In the genomic region with DNA sequence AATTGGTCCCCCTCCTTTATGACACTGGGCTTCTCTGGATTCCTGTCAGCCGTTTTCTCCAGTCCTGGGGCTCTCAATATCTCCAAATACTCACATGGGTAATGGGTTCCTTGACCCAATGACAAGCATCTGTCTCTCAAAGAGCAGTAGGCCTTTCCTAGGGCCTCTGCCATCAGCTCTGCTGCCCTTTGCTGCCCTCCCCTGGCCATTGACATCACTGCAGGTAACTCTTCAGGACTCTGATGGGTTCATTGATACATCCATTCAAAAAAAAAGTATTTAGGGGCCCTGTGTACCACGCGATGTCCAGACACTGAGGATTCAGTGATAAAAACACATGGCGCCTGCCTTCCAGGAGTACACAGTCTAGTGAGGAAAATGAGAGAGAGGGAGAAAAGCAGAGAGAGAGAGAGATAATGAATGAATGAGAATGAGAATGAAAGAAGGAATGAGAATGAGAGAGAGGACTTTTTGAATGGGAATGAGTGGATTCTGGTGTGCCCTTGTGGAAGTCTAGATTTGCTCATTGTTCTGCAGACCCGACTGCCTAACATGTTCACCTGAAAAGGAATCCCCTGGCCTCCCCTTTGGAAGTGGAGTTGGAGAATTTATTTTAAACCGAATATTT, we compare ENCODE assay signal across 8 cellular contexts. TPM values are rescaled to one million over a fixed set of nuclear protein-coding genes. Genes with fewer than 3 reads are reported as not detected.
DNase-seq lines count a peak whose midpoint lies in the region; ATAC-seq and TF ChIP-seq lines count a peak whose summit lies in the region.

No MANE protein-coding gene starts in this region.

- no peak overlapping the region for H3K23ac ChIP-seq in trophoblast cell (ENCODE audit: low read length)

- H4K8ac ChIP-seq in trophoblast cell (ENCODE audit: low read depth, low read length): no peak overlapping the region

- peak; percentile 88 for TF ChIP-seq CTCF in RWPE1 (conservative IDR thresholded peaks at IDR 0.05; ENCODE audit: low read depth)
- peak; percentile 54 to 69 (median 64) for TF ChIP-seq CTCF in upper lobe of left lung (IDR thresholded peaks at IDR 0.05)

- no peak overlapping the region for H2BK12ac ChIP-seq in trophoblast cell (ENCODE audit: low read length)

- H2BK5ac ChIP-seq in trophoblast cell (ENCODE audit: low read depth, low read length, poor library complexity): no peak overlapping the region

- no peaks in the 10 kb centered on the region for H3K36me3 ChIP-seq in trophoblast cell (ENCODE audit: control insufficient read depth in 1 of 2, insufficient read depth in 2 of 2, low read length in 2 of 2)
- H3K36me3 ChIP-seq in upper lobe of left lung: no peaks in the 10 kb centered on the region

- H3K9ac ChIP-seq in trophoblast cell (ENCODE audit: low read length): no peak overlapping the region

- H4K12ac ChIP-seq in trophoblast cell (ENCODE audit: low read depth, low read length): no peak overlapping the region

- H3K18ac ChIP-seq in trophoblast cell (ENCODE audit: low read length): no peak overlapping the region

- H3K27ac ChIP-seq in RWPE1: no peak overlapping the region
- no peak overlapping the region for H3K27ac ChIP-seq in trophoblast cell (ENCODE audit: low read depth, low read length)
- no peak overlapping the region for H3K27ac ChIP-seq in upper lobe of left lung

- no peaks in the 10 kb centered on the region for H3K79me1 ChIP-seq in trophoblast cell (ENCODE audit: low read length)

- no peak overlapping the region for H4K91ac ChIP-seq in trophoblast cell (ENCODE audit: low read depth, low read length)

- H2AFZ ChIP-seq in trophoblast cell (ENCODE audit: insufficient read depth, low read length, poor library complexity): no peak overlapping the region

- no peak for TF ChIP-seq POLR2A in upper lobe of left lung (IDR thresholded peaks at IDR 0.05)

- POLR2A ChIA-PET in RWPE1 (lab: Yijun Ruan, JAX; ENCODE audit: low non-redundant PET): no interaction called here

- no peaks in the 10 kb centered on the region for H3K9me3 ChIP-seq in trophoblast cell (ENCODE audit: insufficient read depth, low read depth, low read length)
- H3K9me3 ChIP-seq in upper lobe of left lung: no peaks in the 10 kb centered on the region

- H3K4me1 ChIP-seq in trophoblast cell (ENCODE audit: control insufficient read depth in 1 of 2, insufficient read depth in 2 of 2, low read length in 2 of 2) (no peaks in the 10 kb centered on the region), upper lobe of left lung (no peaks in the 10 kb centered on the region)

- CTCF ChIA-PET in RWPE1 (lab: Yijun Ruan, JAX): interaction anchor here (0.6 to 1.9 kb wide), 14 partner anchors 9 to 537 kb away, joined by 3 to 15 read pairs (median 3); no protein-coding TSS in a partner anchor

- no peak overlapping the region for H3K4me2 ChIP-seq in trophoblast cell (ENCODE audit: low read length)

- no CpG with 5 or more reads among the region's 6 CpGs for WGBS in trophoblast cell (ENCODE audit: extremely low coverage, insufficient coverage, insufficient read length)
- 28 to 29% methylated on average over 6 of the region's 6 CpGs for WGBS in upper lobe of left lung, 2 donors

- peak; percentile 94 for ATAC-seq in GM19463 (IDR thresholded peaks at IDR 0.05; ENCODE audit: unreplicated experiment)
- ATAC-seq in HG03521 (IDR thresholded peaks at IDR 0.05; ENCODE audit: unreplicated experiment): peak; percentile 93
- peak; percentile 75 to 88 for ATAC-seq in upper lobe of left lung (ENCODE audit: low FRiP score in 2 of 2)

- H3K4me3 ChIP-seq in trophoblast cell (ENCODE audit: low read depth, low read length) (no peak overlapping the region), upper lobe of left lung (no peak overlapping the region)

- H3K4ac ChIP-seq in trophoblast cell (ENCODE audit: low read depth, low read length): no peak overlapping the region

- TF ChIP-seq EP300 in upper lobe of left lung (IDR thresholded peaks at IDR 0.05): no peak

- peak; percentile 9 for DNase-seq in DMS153 treated with DMSO at 0.1 percent for 48 hours (lab: John Stamatoyannopoulos, UW; ENCODE audit: unreplicated experiment)
- peak; percentile 65 for DNase-seq in RWPE1 (ENCODE audit: low spot score)
- DNase-seq in activated effector memory CD4-positive, alpha-beta T cell treated with anti-CD3 and anti-CD28 coated beads, Interleukin-2, amount 50 U/mL, for 16 hours: peak; percentile 88
- DNase-seq in globus pallidus (ENCODE audit: low spot score): peak; percentile 66
- peak; percentile 65 to 85 for DNase-seq in trophoblast cell
- DNase-seq in upper lobe of left lung: peak in 1 of 2 donors; percentile 63

- no peaks in the 10 kb centered on the region for H3K79me2 ChIP-seq in trophoblast cell (ENCODE audit: control insufficient read depth, insufficient read depth, low read length, poor library complexity)

- no peak overlapping the region for H3K14ac ChIP-seq in trophoblast cell (ENCODE audit: low read length)

- no peak overlapping the region for H2AK5ac ChIP-seq in trophoblast cell (ENCODE audit: low read length)

- H3K27me3 ChIP-seq in trophoblast cell (ENCODE audit: insufficient read depth, low read length) (no peaks in the 10 kb centered on the region), upper lobe of left lung (peaks cover 0 to 5% (median 0%) of the 10 kb centered on the region in 4 donors)

- H2BK120ac ChIP-seq in trophoblast cell (ENCODE audit: insufficient read depth, low read length, poor library complexity): no peak overlapping the region

RNA-seq across cellular contexts. Expression of a gene that starts 42.6 kb away (rescaled TPM):
- polyA plus RNA-seq in trophoblast cell (2013): 2.4 TPM in 2 replicates
- 10 to 100 TPM in 2 of 6 donors, 1 to 10 TPM in 4; 1.6 to 34.2 (median 4.6) TPM for total RNA-seq in upper lobe of left lung
